Comparison of ENCODE assay signal across 1 cellular context in genomic region chr2:108491848-108492247, GRCh38.
TF ChIP-seq lines count a peak whose summit lies in the region.

No MANE protein-coding gene starts in this region.

TF ChIP-seq in IMR-90, 13 proteins besides CTCF, POLR2A, EP300 and RAD21:
- TF ChIP-seq MXI1 (IDR thresholded peaks at IDR 0.05; ENCODE audit: borderline replicate concordance, low read depth, low read length) (no peak), BHLHE40 (IDR thresholded peaks at IDR 0.05; ENCODE audit: low read depth, low read length) (no peak), CEBPB (IDR thresholded peaks at IDR 0.05; ENCODE audit: low read depth, low read length) (no peak), RFX5 (IDR thresholded peaks at IDR 0.05; ENCODE audit: low read depth, low read length) (no peak), MAZ (IDR thresholded peaks at IDR 0.05; ENCODE audit: borderline replicate concordance, low read depth, low read length) (no peak), MAFK (IDR thresholded peaks at IDR 0.05; ENCODE audit: low read depth, low read length) (no peak), NFE2L2 (IDR thresholded peaks at IDR 0.05; ENCODE audit: low read depth, low read length) (no peak), CHD1 (IDR thresholded peaks at IDR 0.05; ENCODE audit: low read depth, low read length) (no peak)
- TF ChIP-seq, protein P1, sequence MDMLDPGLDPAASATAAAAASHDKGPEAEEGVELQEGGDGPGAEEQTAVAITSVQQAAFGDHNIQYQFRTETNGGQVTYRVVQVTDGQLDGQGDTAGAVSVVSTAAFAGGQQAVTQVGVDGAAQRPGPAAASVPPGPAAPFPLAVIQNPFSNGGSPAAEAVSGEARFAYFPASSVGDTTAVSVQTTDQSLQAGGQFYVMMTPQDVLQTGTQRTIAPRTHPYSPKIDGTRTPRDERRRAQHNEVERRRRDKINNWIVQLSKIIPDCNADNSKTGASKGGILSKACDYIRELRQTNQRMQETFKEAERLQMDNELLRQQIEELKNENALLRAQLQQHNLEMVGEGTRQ (IDR thresholded peaks at IDR 0.05; ENCODE audit: low read depth, low read length): no peak
